In the genomic region with DNA sequence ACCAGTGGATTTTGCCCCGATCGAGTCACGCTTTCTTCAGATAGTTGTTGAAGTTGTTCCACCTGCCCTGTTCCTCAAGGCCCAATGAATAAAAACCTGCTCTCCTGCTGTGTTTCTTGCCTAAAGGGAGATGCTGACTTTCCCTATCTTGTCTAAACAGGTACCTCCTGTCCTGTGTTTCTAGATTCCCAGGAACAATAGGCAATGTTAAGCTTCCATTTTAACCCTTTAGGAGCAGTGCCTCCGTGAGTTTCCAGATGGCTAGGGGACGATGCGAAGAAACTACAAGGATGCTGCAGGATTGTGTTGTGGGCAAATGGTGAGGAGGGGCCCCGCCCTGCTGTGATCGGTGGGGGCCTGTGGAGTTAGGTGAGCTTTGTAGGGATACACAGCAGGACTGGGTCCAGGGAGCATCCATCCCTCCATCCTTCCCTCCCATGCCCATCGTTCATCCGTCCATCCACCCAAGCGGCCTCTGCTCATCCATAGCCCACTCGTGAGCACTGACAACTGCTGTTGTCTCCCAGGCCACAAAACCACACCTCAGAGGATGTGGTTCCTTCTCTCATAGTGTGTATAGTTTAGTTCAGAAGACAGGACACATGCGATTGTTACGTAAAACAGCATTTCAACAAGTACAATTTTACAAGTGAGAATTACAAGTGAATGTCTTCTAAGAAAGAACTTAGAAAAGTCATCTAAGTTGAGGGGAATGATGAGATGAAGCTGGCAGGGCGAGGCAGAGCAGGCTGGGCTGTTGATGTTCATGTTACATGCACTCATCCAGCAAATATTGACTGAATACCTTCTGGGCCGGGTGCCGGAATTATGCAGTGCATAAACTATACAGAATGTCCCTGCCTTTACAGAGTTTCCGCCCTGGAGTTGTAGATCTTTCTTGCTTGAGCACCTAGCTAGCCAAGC, we compare ENCODE assay signal across 1 cellular context.
TF ChIP-seq lines count a peak whose summit lies in the region.

No MANE protein-coding gene starts in this region.

TF ChIP-seq in H1, 55 proteins besides CTCF, POLR2A, EP300 and RAD21:
- TF ChIP-seq SIN3A (conservative IDR thresholded peaks at IDR 0.05 in 1 of 2, IDR thresholded peaks at IDR 0.05 in 1 of 2; ENCODE audit: low read depth in 1 of 2, low read length in 2 of 2) (0 out of 4 replicates have a peak, but pooled peaks of 1 of the 2 experiments have one; percentile 22), TBP (IDR thresholded peaks at IDR 0.05; ENCODE audit: low read depth, low read length) (no peak)
- TF ChIP-seq, protein P1, sequence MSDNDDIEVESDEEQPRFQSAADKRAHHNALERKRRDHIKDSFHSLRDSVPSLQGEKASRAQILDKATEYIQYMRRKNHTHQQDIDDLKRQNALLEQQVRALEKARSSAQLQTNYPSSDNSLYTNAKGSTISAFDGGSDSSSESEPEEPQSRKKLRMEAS (IDR thresholded peaks at IDR 0.05): no peak
